In genomic region chr17:56074366-56074765, GRCh38 we compare ENCODE assay signal across 22 cellular contexts.
DNase-seq lines count a peak whose midpoint lies in the region; ATAC-seq and TF ChIP-seq lines count a peak whose summit lies in the region.
"Had no signal": no experiment of that assay in that cellular context is flagged by ENCODE, and none has a peak within 500 bp of the region (broad histone marks: within the 10 kb centered on the region; RNA-seq: fewer than 3 reads in every experiment).

No MANE protein-coding gene starts in this region.

- H3K4me1 ChIP-seq in hepatocyte (ENCODE audit: insufficient read depth) = no peaks in the 10 kb centered on the region
- H3K4me1 ChIP-seq: BLaER1 treated with 17β-estradiol and CSF1 and Interleukin-3, amounts not matched to agents 10 nM and 100 nM; SJSA1 had no signal

- H3K4me3 ChIP-seq in hepatocyte (no peak overlapping the region), skeletal muscle cell (ENCODE audit: low read depth, low read length) (no peak overlapping the region)
- H3K4me3 ChIP-seq: BLaER1 treated with 17β-estradiol and CSF1 and Interleukin-3, amounts not matched to agents 10 nM and 100 nM; K562; PC-9; SJSA1 had no signal

- no peaks in the 10 kb centered on the region for H3K36me3 ChIP-seq in hepatocyte (replicated peaks; ENCODE audit: insufficient read depth, low read depth)
- H3K36me3 ChIP-seq: BLaER1 treated with 17β-estradiol and CSF1 and Interleukin-3, amounts not matched to agents 10 nM and 100 nM; SJSA1 had no signal

- H3K4me2 ChIP-seq in hepatocyte = no peak overlapping the region
- H3K4me2 ChIP-seq: BLaER1 treated with 17β-estradiol and CSF1 and Interleukin-3, amounts not matched to agents 10 nM and 100 nM; PC-9 had no signal

- DNase-seq in DMS 273 (lab: John Stamatoyannopoulos, UW; ENCODE audit: unreplicated experiment) = peak; percentile 88
- DNase-seq in NCI-H1694 (lab: John Stamatoyannopoulos, UW) = peak; percentile 45
- DNase-seq in hepatocyte (ENCODE audit: low spot score) = peak; percentile 1
- DNase-seq in skeletal muscle cell (ENCODE audit: low read depth) = peak; percentile 7
- DNase-seq: CD4-positive, alpha-beta T cell; DMS79 treated with DMSO at 0.1 percent for 48 hours; GF-D8; Kasumi-1; MV-4-11; NCI-H1105 treated with DMSO at 0.1 percent for 48 hours; NCI-H2081; NCI-H446; NCI-H524 treated with DMSO at 0.1 percent for 48 hours; NCI-H774; PC-9 had no signal

- no peaks in the 10 kb centered on the region for H3K9me2 ChIP-seq in hepatocyte (replicated peaks; ENCODE audit: insufficient read depth)

- no peaks in the 10 kb centered on the region for H4K20me1 ChIP-seq in hepatocyte (ENCODE audit: insufficient read depth, poor library complexity, severe bottlenecking)
- H4K20me1 ChIP-seq: BLaER1 treated with 17β-estradiol and CSF1 and Interleukin-3, amounts not matched to agents 10 nM and 100 nM had no signal

- TF ChIP-seq CTCF in hepatocyte (IDR thresholded peaks at IDR 0.05; ENCODE audit: poor library complexity) = no peak

- ATAC-seq in GM18519 (IDR thresholded peaks at IDR 0.05; ENCODE audit: low FRiP score, unreplicated experiment) (no peak), HG02678 (IDR thresholded peaks at IDR 0.05; ENCODE audit: unreplicated experiment) (no peak), HG02884 (IDR thresholded peaks at IDR 0.05; ENCODE audit: unreplicated experiment) (no peak)
- ATAC-seq: K562, Right ventricle myocardium inferior had no signal

- H3K27me3 ChIP-seq in hepatocyte = no peaks in the 10 kb centered on the region
- H3K27me3 ChIP-seq: BLaER1 treated with 17β-estradiol and CSF1 and Interleukin-3, amounts not matched to agents 10 nM and 100 nM; SJSA1 had no signal

- no peaks in the 10 kb centered on the region for H3K9me3 ChIP-seq in hepatocyte (ENCODE audit: low read depth)

- 75% methylated on average over 4 of the region's 4 CpGs for WGBS in hepatocyte (ENCODE audit: low lambda C conversion rate, missing lambda C conversion rate)

- H3K27ac ChIP-seq in hepatocyte = no peak overlapping the region
- H3K27ac ChIP-seq: BLaER1 treated with 17β-estradiol and CSF1 and Interleukin-3, amounts not matched to agents 10 nM and 100 nM; PC-9; SJSA1 had no signal

- no peaks in the 10 kb centered on the region for H3K79me2 ChIP-seq in hepatocyte

- H2AFZ ChIP-seq in hepatocyte = no peak overlapping the region
- H2AFZ ChIP-seq: PC-9 had no signal

Comparison
In these comparisons a context has a peak if more than half of its experiments do, and no peak if none do; other contexts are left out.
1. DNase-seq: peak in every context shown above with its lines; median percentile 88 in DMS 273; 45 in NCI-H1694; 7 in skeletal muscle cell; 1 in hepatocyte.